ENCODE assay signal across 29 cellular contexts in genomic region chr17:10803830-10804498, GRCh38. TPM values are rescaled to one million over a fixed set of nuclear protein-coding genes. Genes with fewer than 3 reads are reported as not detected.
DNase-seq lines count a peak whose midpoint lies in the region; ATAC-seq and TF ChIP-seq lines count a peak whose summit lies in the region.
"Had no signal": no experiment of that assay in that cellular context is flagged by ENCODE, and none has a peak within 500 bp of the region (broad histone marks: within the 10 kb centered on the region; RNA-seq: fewer than 3 reads in every experiment).

TMEM238L (minus strand) TSS chr17:10804099; CDS start chr17:10803963, 136 bp downstream.

- TF ChIP-seq POLR2A in gastroesophageal sphincter (IDR thresholded peaks at IDR 0.05) = no peak

- H3K36me3 Mint-ChIP-seq in type B pancreatic cell = no peaks in the 10 kb centered on the region
- H3K36me3 Mint-ChIP-seq: CD4-positive, alpha-beta memory T cell had no signal

- no peaks in the 10 kb centered on the region for H3K36me3 ChIP-seq in duodenal mucosa (ENCODE audit: control insufficient read depth in 1 of 2, insufficient read depth in 2 of 2, low read length in 2 of 2)
- H3K36me3 ChIP-seq in gastroesophageal sphincter = no peaks in the 10 kb centered on the region
- H3K36me3 ChIP-seq: esophagus muscularis mucosa, vagina had no signal

- TF ChIP-seq CTCF in type B pancreatic cell (conservative IDR thresholded peaks at IDR 0.05) (no peak), gastroesophageal sphincter (IDR thresholded peaks at IDR 0.05) (no peak)

- peak; percentile 33 for DNase-seq in NCI-H524 treated with DMSO at 0.1 percent for 48 hours (lab: John Stamatoyannopoulos, UW)
- DNase-seq in midbrain (lab: John Stamatoyannopoulos, UW) = peak; percentile 8
- DNase-seq in type B pancreatic cell (ENCODE audit: extremely low spot score, unreplicated experiment) = no peak
- DNase-seq: activated B cell treated with CpG ODN at 0.5 μM for 24 hours; activated CD4-positive, alpha-beta T cell treated with anti-CD3 and anti-CD28 coated beads, Interleukin-2, amount 50 U/mL, for 48 hours; activated effector memory CD4-positive, alpha-beta T cell treated with anti-CD3 and anti-CD28 coated beads, Interleukin-2, amount 50 U/mL, for 16 hours; activated naive CD8-positive, alpha-beta T cell treated with anti-CD3 and anti-CD28 coated beads, Interleukin-2, amount 50 U/mL, for 24 hours; body of pancreas; CD4-positive, alpha-beta memory T cell; effector memory CD4-positive, alpha-beta T cell; kidney; naive thymus-derived CD4-positive, alpha-beta T cell; NCI-H1092; NCI-H2029; NCI-H226; stimulated activated CD4-positive, alpha-beta T cell treated with anti-CD3 and anti-CD28 coated beads, Interleukin-12 subunit alpha, Interleukin-12 subunit beta, amount 100 ng/mL, for 4 hours had no signal

- H3K9me3 Mint-ChIP-seq in type B pancreatic cell = no peaks in the 10 kb centered on the region
- H3K9me3 Mint-ChIP-seq: activated B cell treated with CpG ODN at 0.5 μM for 24 hours; activated naive CD8-positive, alpha-beta T cell treated with anti-CD3 and anti-CD28 coated beads, Interleukin-2, amount 50 U/mL, for 24 hours; CD4-positive, alpha-beta memory T cell; naive thymus-derived CD4-positive, alpha-beta T cell had no signal

- H3K4me3 ChIP-seq in duodenal mucosa (ENCODE audit: low read depth in 1 of 2, low read length in 2 of 2) (peak within 1 kb of the TSS; percentile 71 to 77), gastroesophageal sphincter (no peak within 1 kb of the TSS)
- H3K4me3 ChIP-seq: body of pancreas, esophagus muscularis mucosa, SK-N-MC, vagina had no signal

- no peak within 1 kb of the TSS for H3K4me3 Mint-ChIP-seq in type B pancreatic cell
- H3K4me3 Mint-ChIP-seq: activated B cell treated with CpG ODN at 0.5 μM for 24 hours; activated naive CD8-positive, alpha-beta T cell treated with anti-CD3 and anti-CD28 coated beads, Interleukin-2, amount 50 U/mL, for 24 hours; CD4-positive, alpha-beta memory T cell; naive thymus-derived CD4-positive, alpha-beta T cell had no signal

- peaks cover 8% of the 10 kb centered on the region for H3K27me3 Mint-ChIP-seq in type B pancreatic cell
- H3K27me3 Mint-ChIP-seq: activated B cell treated with CpG ODN at 0.5 μM for 24 hours; activated naive CD8-positive, alpha-beta T cell treated with anti-CD3 and anti-CD28 coated beads, Interleukin-2, amount 50 U/mL, for 24 hours had no signal

- H3K4me1 ChIP-seq in duodenal mucosa (ENCODE audit: control insufficient read depth in 1 of 2, insufficient read depth in 2 of 2, low read length in 2 of 2) (peaks cover 10 to 22% of the 10 kb centered on the region in 2 donors), gastroesophageal sphincter (no peaks in the 10 kb centered on the region)
- H3K4me1 ChIP-seq: esophagus muscularis mucosa had no signal

- peaks cover 10% of the 10 kb centered on the region for H3K4me1 Mint-ChIP-seq in type B pancreatic cell (ENCODE audit: unreplicated experiment)
- H3K4me1 Mint-ChIP-seq: activated B cell treated with CpG ODN at 0.5 μM for 24 hours; activated naive CD8-positive, alpha-beta T cell treated with anti-CD3 and anti-CD28 coated beads, Interleukin-2, amount 50 U/mL, for 24 hours; naive thymus-derived CD4-positive, alpha-beta T cell had no signal

- ATAC-seq in gastroesophageal sphincter = no peak
- ATAC-seq in SK-N-SH treated with all-trans-retinoic acid at 6 μM for 48 hours = no peak
- ATAC-seq in HG03196 (IDR thresholded peaks at IDR 0.05; ENCODE audit: unreplicated experiment) = no peak
- ATAC-seq: activated naive CD8-positive, alpha-beta T cell treated with anti-CD3 and anti-CD28 coated beads, Interleukin-2, amount 50 U/mL, for 24 hours; body of pancreas; HepG2; naive thymus-derived CD4-positive, alpha-beta T cell; Panc1 had no signal

- peak within 1 kb of the TSS; percentile 27 for H3K27ac Mint-ChIP-seq in type B pancreatic cell
- H3K27ac Mint-ChIP-seq: activated B cell treated with CpG ODN at 0.5 μM for 24 hours; activated naive CD8-positive, alpha-beta T cell treated with anti-CD3 and anti-CD28 coated beads, Interleukin-2, amount 50 U/mL, for 24 hours; CD4-positive, alpha-beta memory T cell; naive thymus-derived CD4-positive, alpha-beta T cell had no signal

- H3K9ac ChIP-seq in duodenal mucosa (ENCODE audit: low read depth in 1 of 2, low read length in 2 of 2) = peak within 1 kb of the TSS; percentile 80 to 97

- 69 to 79% methylated on average over 7 to 14 of the region's 16 CpGs for WGBS in gastroesophageal sphincter (ENCODE audit: low coverage in 1 of 2), 2 donors

- H3K9me3 ChIP-seq in duodenal mucosa (ENCODE audit: control insufficient read depth in 1 of 2, low read length in 2 of 2) = no peaks in the 10 kb centered on the region
- H3K9me3 ChIP-seq in gastroesophageal sphincter = no peaks in the 10 kb centered on the region
- H3K9me3 ChIP-seq: body of pancreas, esophagus muscularis mucosa, vagina had no signal

- no peak for TF ChIP-seq EP300 in gastroesophageal sphincter (IDR thresholded peaks at IDR 0.05)

- H3K27ac ChIP-seq in duodenal mucosa (ENCODE audit: low read depth, low read length) (peak within 1 kb of the TSS; percentile 77), gastroesophageal sphincter (no peak within 1 kb of the TSS)
- H3K27ac ChIP-seq: body of pancreas, esophagus muscularis mucosa, SK-N-MC, vagina had no signal

- H3K27me3 ChIP-seq in duodenal mucosa (ENCODE audit: control insufficient read depth in 1 of 2, insufficient read depth in 2 of 2, low read length in 2 of 2) (no peaks in the 10 kb centered on the region), gastroesophageal sphincter (no peaks in the 10 kb centered on the region)
- H3K27me3 ChIP-seq: body of pancreas, esophagus muscularis mucosa, vagina had no signal

TF ChIP-seq in SK-N-SH treated with all-trans-retinoic acid at 6 μM for 48 hours, 23 proteins besides CTCF, POLR2A, EP300 and RAD21 (continues in another document):
- TF ChIP-seq BACH2 (CRISPR knock-in tag; IDR thresholded peaks at IDR 0.05; ENCODE audit: borderline replicate concordance) (no peak), TSHZ2 (CRISPR knock-in tag; IDR thresholded peaks at IDR 0.05) (no peak), ZC3H10 (CRISPR knock-in tag; IDR thresholded peaks at IDR 0.05) (no peak), CREB5 (CRISPR knock-in tag; IDR thresholded peaks at IDR 0.05; ENCODE audit: low read depth) (no peak), ISL1 (CRISPR knock-in tag; IDR thresholded peaks at IDR 0.05) (no peak), ESRRG (CRISPR knock-in tag; IDR thresholded peaks at IDR 0.05) (no peak), POU6F1 (CRISPR knock-in tag; IDR thresholded peaks at IDR 0.05; ENCODE audit: borderline replicate concordance, low read depth) (no peak), ZFP3 (CRISPR knock-in tag; IDR thresholded peaks at IDR 0.05) (no peak), ARNTL (CRISPR knock-in tag; IDR thresholded peaks at IDR 0.05; ENCODE audit: borderline replicate concordance, low read depth) (no peak), TCF4 (CRISPR knock-in tag; IDR thresholded peaks at IDR 0.05; ENCODE audit: borderline replicate concordance) (no peak)

RNA-seq across cellular contexts. Expression of gene TMEM238L, which starts in this region (rescaled TPM):
- total RNA-seq in type B pancreatic cell (ENCODE audit: low replicate concordance) (not detected in 2 replicates), gastroesophageal sphincter (not detected)
- total RNA-seq: activated B cell treated with CpG ODN at 0.5 μM for 24 hours; body of pancreas; CD4-positive, alpha-beta memory T cell; esophagus muscularis mucosa; HepG2; LHCN-M2; lung microvascular endothelial cell; naive thymus-derived CD4-positive, alpha-beta T cell; osteoblast; subcutaneous adipose tissue had no signal

Comparison
In these comparisons a context has a peak if more than half of its experiments do, and no peak if none do; other contexts are left out.
1. H3K4me3 ChIP-seq: peak in duodenal mucosa (2 of 2); none in gastroesophageal sphincter (0 of 2).